Comparison of ENCODE assay signal across 28 cellular contexts in genomic region chr10:131492211-131492610, GRCh38.
"Had no signal": no experiment of that assay in that cellular context is flagged by ENCODE, and none has a peak within 500 bp of the region (broad histone marks: within the 10 kb centered on the region; RNA-seq: fewer than 3 reads in every experiment).

No MANE protein-coding gene starts in this region.

- H3K27me3 ChIP-seq: ovary, right lobe of liver, sigmoid colon, stomach, thyroid gland, tibial nerve, upper lobe of left lung, uterus had no signal

- H3K36me3 ChIP-seq: ovary, right lobe of liver, sigmoid colon, stomach, thoracic aorta, thyroid gland, tibial nerve, upper lobe of left lung, uterus had no signal

- H3K27me3 Mint-ChIP-seq: stimulated activated naive B cell treated with anti-CD40 and anti-IgM and Interleukin-4, amounts not matched to agents 10 μg/mL and 1 μg/mL and 100 μg/mL, for 72 hours; stimulated activated naive CD8-positive, alpha-beta T cell treated with anti-CD3 and anti-CD28 coated beads, Interleukin-15, Interleukin-2, amounts not matched to agents 100 ng/mL and 50 ng/mL, for 24 hours had no signal

- H3K4me3 ChIP-seq: ovary, psoas muscle, right lobe of liver, sigmoid colon, stomach, thoracic aorta, thyroid gland, tibial nerve, upper lobe of left lung, uterus had no signal

- H3K4me1 Mint-ChIP-seq: naive thymus-derived CD8-positive, alpha-beta T cell; nephron progenitor cell; neural crest cell; stimulated activated effector memory CD8-positive, alpha-beta T cell treated with anti-CD3 and anti-CD28 coated beads, Interleukin-12 subunit alpha, Interleukin-12 subunit beta, amount 100 ng/mL, for 72 hours; stimulated activated naive B cell treated with anti-CD40 and anti-IgM and Interleukin-4, amounts not matched to agents 10 μg/mL and 1 μg/mL and 100 μg/mL, for 72 hours had no signal

- H3K36me3 Mint-ChIP-seq: natural killer cell treated with Interleukin-12 subunit alpha and Interleukin-12 subunit beta and Interleukin-15 and Interleukin-18, amount 100 ng/mL, for 72 hours; stimulated activated effector memory CD8-positive, alpha-beta T cell treated with anti-CD3 and anti-CD28 coated beads, Interleukin-12 subunit alpha, Interleukin-12 subunit beta, amount 100 ng/mL, for 72 hours; stimulated activated naive B cell treated with anti-CD40 and anti-IgM and Interleukin-4, amounts not matched to agents 10 μg/mL and 1 μg/mL and 100 μg/mL, for 72 hours had no signal

- H2AFZ ChIP-seq: parathyroid adenoma had no signal

- ATAC-seq: naive thymus-derived CD8-positive, alpha-beta T cell; natural killer cell treated with Interleukin-12 subunit alpha and Interleukin-12 subunit beta and Interleukin-15 and Interleukin-18, amount 100 ng/mL, for 72 hours; psoas muscle; right cardiac atrium; right lobe of liver; stimulated activated effector memory CD8-positive, alpha-beta T cell treated with anti-CD3 and anti-CD28 coated beads, Interleukin-12 subunit alpha, Interleukin-12 subunit beta, amount 100 ng/mL, for 72 hours; stimulated activated naive B cell treated with anti-CD40 and anti-IgM and Interleukin-4, amounts not matched to agents 10 μg/mL and 1 μg/mL and 100 μg/mL, for 72 hours had no signal

- FAIRE-seq: small intestine had no signal

- H3K4me3 Mint-ChIP-seq: naive thymus-derived CD8-positive, alpha-beta T cell; natural killer cell treated with Interleukin-12 subunit alpha and Interleukin-12 subunit beta and Interleukin-15 and Interleukin-18, amount 100 ng/mL, for 72 hours; nephron progenitor cell; neural crest cell; stimulated activated effector memory CD8-positive, alpha-beta T cell treated with anti-CD3 and anti-CD28 coated beads, Interleukin-12 subunit alpha, Interleukin-12 subunit beta, amount 100 ng/mL, for 72 hours; stimulated activated naive B cell treated with anti-CD40 and anti-IgM and Interleukin-4, amounts not matched to agents 10 μg/mL and 1 μg/mL and 100 μg/mL, for 72 hours; stimulated activated naive CD8-positive, alpha-beta T cell treated with anti-CD3 and anti-CD28 coated beads, Interleukin-15, Interleukin-2, amounts not matched to agents 100 ng/mL and 50 ng/mL, for 24 hours had no signal

- H3K27ac Mint-ChIP-seq: naive thymus-derived CD8-positive, alpha-beta T cell; natural killer cell treated with Interleukin-12 subunit alpha and Interleukin-12 subunit beta and Interleukin-15 and Interleukin-18, amount 100 ng/mL, for 72 hours; nephron progenitor cell; progenitor cell of endocrine pancreas; stimulated activated effector memory CD8-positive, alpha-beta T cell treated with anti-CD3 and anti-CD28 coated beads, Interleukin-12 subunit alpha, Interleukin-12 subunit beta, amount 100 ng/mL, for 72 hours; stimulated activated naive B cell treated with anti-CD40 and anti-IgM and Interleukin-4, amounts not matched to agents 10 μg/mL and 1 μg/mL and 100 μg/mL, for 72 hours; stimulated activated naive CD8-positive, alpha-beta T cell treated with anti-CD3 and anti-CD28 coated beads, Interleukin-15, Interleukin-2, amounts not matched to agents 100 ng/mL and 50 ng/mL, for 24 hours had no signal

- H3K4me1 ChIP-seq: parathyroid adenoma, psoas muscle, right lobe of liver, sigmoid colon, stomach, thyroid gland, tibial nerve, upper lobe of left lung, uterus had no signal

- H3K27ac ChIP-seq: ovary, parathyroid adenoma, psoas muscle, right lobe of liver, sigmoid colon, stomach, thoracic aorta, thyroid gland, tibial nerve, upper lobe of left lung, uterus had no signal

- H3K9me3 Mint-ChIP-seq: natural killer cell treated with Interleukin-12 subunit alpha and Interleukin-12 subunit beta and Interleukin-15 and Interleukin-18, amount 100 ng/mL, for 72 hours had no signal

- DNase-seq: naive thymus-derived CD8-positive, alpha-beta T cell; nephron progenitor cell; occipital lobe; ovary; psoas muscle; right cardiac atrium; right lobe of liver; sigmoid colon; small intestine; stimulated activated CD4-positive, alpha-beta T cell treated with anti-CD3 and anti-CD28 coated beads, Interleukin-15, amount 100 ng/mL, for 24 hours; stimulated activated CD4-positive, alpha-beta T cell treated with anti-CD3 and anti-CD28 coated beads, Interleukin-2, amount 100 ng/mL, for 24 hours; stimulated activated CD4-positive, alpha-beta T cell treated with anti-CD3 and anti-CD28 coated beads, Interleukin-2, amount 100 ng/mL, for 48 hours; stimulated activated CD4-positive, alpha-beta T cell treated with anti-CD3 and anti-CD28 coated beads, Interleukin-4, amount 100 ng/mL, for 24 hours; stimulated activated naive B cell treated with anti-CD40 and anti-IgM and Interleukin-4, amounts not matched to agents 10 μg/mL and 1 μg/mL and 100 μg/mL, for 72 hours; stimulated activated naive CD4-positive, alpha-beta T cell treated with Interleukin-2 at 50 U/mL for 16 hours; stomach; thyroid gland; trophoblast cell; upper lobe of left lung; uterus had no signal

- H3K79me2 ChIP-seq: parathyroid adenoma had no signal

- H3K9ac ChIP-seq: parathyroid adenoma had no signal

- H3K9me3 ChIP-seq: ovary, psoas muscle, right lobe of liver, thoracic aorta, thyroid gland, tibial nerve, upper lobe of left lung, uterus had no signal
